ENCODE assay signal across 8 cellular contexts in genomic region chr4:155403886-155404285, GRCh38. TPM values are rescaled to one million over a fixed set of nuclear protein-coding genes. Genes with fewer than 3 reads are reported as not detected.
DNase-seq lines count a peak whose midpoint lies in the region; ATAC-seq and TF ChIP-seq lines count a peak whose summit lies in the region.

No MANE protein-coding gene starts in this region.

- H3K27me3 Mint-ChIP-seq in stimulated activated naive CD8-positive, alpha-beta T cell treated with anti-CD3 and anti-CD28 coated beads, Interleukin-15, amount 100 ng/mL, for 72 hours, result peaks cover 6% of the 10 kb centered on the region

- H3K4me1 ChIP-seq in OCI-LY7 (ENCODE audit: insufficient read depth, low read length, poor library complexity, severe bottlenecking) (no peaks in the 10 kb centered on the region), thoracic aorta (ENCODE audit: control insufficient read depth in 1 of 2, low read depth in 2 of 2) (peaks cover 0 to 28% of the 10 kb centered on the region in 2 donors)

- H3K9me3 Mint-ChIP-seq in stimulated activated naive CD8-positive, alpha-beta T cell treated with anti-CD3 and anti-CD28 coated beads, Interleukin-15, amount 100 ng/mL, for 72 hours, result no peaks in the 10 kb centered on the region

- H3K36me3 ChIP-seq in OCI-LY7 (ENCODE audit: insufficient read depth, low read length) (no peaks in the 10 kb centered on the region), thoracic aorta (no peaks in the 10 kb centered on the region)

- H3K4me1 Mint-ChIP-seq in stimulated activated naive CD8-positive, alpha-beta T cell treated with anti-CD3 and anti-CD28 coated beads, Interleukin-15, amount 100 ng/mL, for 72 hours, result no peaks in the 10 kb centered on the region

- H3K4me3 Mint-ChIP-seq in stimulated activated naive CD8-positive, alpha-beta T cell treated with anti-CD3 and anti-CD28 coated beads, Interleukin-15, amount 100 ng/mL, for 72 hours, result no peak overlapping the region

- H3K27me3 ChIP-seq in thoracic aorta (replicated peaks; ENCODE audit: insufficient read depth), result no peaks in the 10 kb centered on the region

- no peaks in the 10 kb centered on the region for H3K9me2 ChIP-seq in OCI-LY7 (ENCODE audit: insufficient read depth, low read length)

- TF ChIP-seq CTCF in OCI-LY7 (conservative IDR thresholded peaks at IDR 0.05; ENCODE audit: low read length) (0 out of 2 replicates have a peak, but pooled peaks have one; percentile 25), fibroblast of the aortic adventitia (IDR thresholded peaks at IDR 0.05; ENCODE audit: insufficient read depth, low read length) (no peak), thoracic aorta (IDR thresholded peaks at IDR 0.05) (peak; percentile 29)

- H3K9me3 ChIP-seq in OCI-LY7 (ENCODE audit: low read length) (no peaks in the 10 kb centered on the region), thoracic aorta (no peaks in the 10 kb centered on the region)

- POLR2A ChIA-PET in OCI-LY7 (lab: Charles Lee), result no interaction called here

- H3K27ac ChIP-seq in OCI-LY7 (ENCODE audit: low read depth, low read length, poor library complexity, severe bottlenecking), result no peak overlapping the region
- no peak overlapping the region for H3K27ac ChIP-seq in thoracic aorta

- no peaks in the 10 kb centered on the region for H3K79me2 ChIP-seq in OCI-LY7 (ENCODE audit: insufficient read depth, low read depth, low read length)

- no peaks in the 10 kb centered on the region for H4K20me1 ChIP-seq in OCI-LY7 (ENCODE audit: insufficient read depth, low read length)

- H3K27ac Mint-ChIP-seq in stimulated activated naive CD8-positive, alpha-beta T cell treated with anti-CD3 and anti-CD28 coated beads, Interleukin-15, amount 100 ng/mL, for 72 hours, result no peak overlapping the region

- DNase-seq in NCI-H2196 (lab: John Stamatoyannopoulos, UW; ENCODE audit: unreplicated experiment), result peak; percentile 53
- DNase-seq in NCI-H2196 treated with DMSO at 0.1 percent for 48 hours (lab: John Stamatoyannopoulos, UW; ENCODE audit: unreplicated experiment), result no peak
- DNase-seq in OCI-LY7 (ENCODE audit: low spot score), result no peak
- DNase-seq in fibroblast of the aortic adventitia (ENCODE audit: low read depth), result peak; percentile 44
- DNase-seq in thoracic aorta (ENCODE audit: low spot score), result no peak
- no peak for DNase-seq in stimulated activated naive CD8-positive, alpha-beta T cell treated with anti-CD3 and anti-CD28 coated beads, Interleukin-15, amount 100 ng/mL, for 72 hours
- DNase-seq in stimulated activated CD4-positive, alpha-beta T cell treated with anti-CD3 and anti-CD28 coated beads, Interleukin-4, amount 100 ng/mL, for 1 hour, result no peak
- DNase-seq in NOMO-1 (lab: John Stamatoyannopoulos, UW; ENCODE audit: unreplicated experiment in 2 of 2), result no peak

- CTCF ChIA-PET in OCI-LY7 (lab: Charles Lee; ENCODE audit: unreplicated experiment), result no interaction called here

- H3K4me3 ChIP-seq in OCI-LY7 (ENCODE audit: low read depth, low read length, poor library complexity, severe bottlenecking), result no peak overlapping the region
- no peak overlapping the region for H3K4me3 ChIP-seq in fibroblast of the aortic adventitia (ENCODE audit: low read depth, low read length)
- H3K4me3 ChIP-seq in thoracic aorta, result no peak overlapping the region

- no peak for ATAC-seq in thoracic aorta (ENCODE audit: insufficient number of reproducible peaks, low FRiP score, low read depth)
- ATAC-seq in stimulated activated naive CD8-positive, alpha-beta T cell treated with anti-CD3 and anti-CD28 coated beads, Interleukin-15, amount 100 ng/mL, for 72 hours, result no peak

- intact Hi-C loops in OCI-LY7 (cut with micrococcal nuclease; ENCODE audit: unreplicated experiment), result no loop called here

- no peak overlapping the region for H2AFZ ChIP-seq in OCI-LY7 (ENCODE audit: low read length)

- H3K4me2 ChIP-seq in OCI-LY7 (ENCODE audit: low read length), result no peak overlapping the region

- BruUV-seq in OCI-LY7 (replicated peaks; lab: Mats Ljungman, UMichigan), result no TSS peak

RNA-seq across cellular contexts. Expression of gene MAP9, which starts 27.1 kb away (rescaled TPM):
- 3.2 and 5.4 TPM in 2 replicates for total RNA-seq in OCI-LY7 (2014; rRNA removed; shearing (Covaris generic))
- total RNA-seq in OCI-LY7 (2022) (13.4 and 13.8 TPM in 2 replicates), fibroblast of the aortic adventitia (ENCODE audit: low replicate concordance) (6.5 and 19.0 TPM in 2 replicates), thoracic aorta (10 to 100 TPM; 12.9 to 22.5 TPM)

Comparison
In these comparisons a context has a peak if more than half of its experiments do, and no peak if none do; other contexts are left out.
1. DNase-seq: peak in NCI-H2196 (single experiment) and fibroblast of the aortic adventitia (single experiment); none in NCI-H2196 treated with DMSO at 0.1 percent for 48 hours (single experiment), OCI-LY7 (single experiment), thoracic aorta (single experiment), stimulated activated naive CD8-positive, alpha-beta T cell treated with anti-CD3 and anti-CD28 coated beads, Interleukin-15, amount 100 ng/mL, for 72 hours (0 of 2), stimulated activated CD4-positive, alpha-beta T cell treated with anti-CD3 and anti-CD28 coated beads, Interleukin-4, amount 100 ng/mL, for 1 hour (single experiment) and NOMO-1 (0 of 2).